7 cellular contexts compared by ENCODE assay signal in genomic region chrX:27997641-27998040, GRCh38. TPM values are rescaled to one million over a fixed set of nuclear protein-coding genes. Genes with fewer than 3 reads are reported as not detected.
"Had no signal": no experiment of that assay in that cellular context is flagged by ENCODE, and none has a peak within 500 bp of the region (broad histone marks: within the 10 kb centered on the region; RNA-seq: fewer than 3 reads in every experiment).

No MANE protein-coding gene starts in this region.

- DNase-seq: IMR-90, KBM-7, KG1 had no signal

- ATAC-seq: HepG2, K562 had no signal

- H3K4me3 ChIP-seq: K562 had no signal

RNA-seq across cellular contexts. Expression of gene DCAF8L1, which starts 16.4 kb away (rescaled TPM):
- total RNA-seq: HepG2, HT-29, HT1080, IMR-90, K562 had no signal
